Comparison of ENCODE assay signal across 17 cellular contexts in the genomic region with DNA sequence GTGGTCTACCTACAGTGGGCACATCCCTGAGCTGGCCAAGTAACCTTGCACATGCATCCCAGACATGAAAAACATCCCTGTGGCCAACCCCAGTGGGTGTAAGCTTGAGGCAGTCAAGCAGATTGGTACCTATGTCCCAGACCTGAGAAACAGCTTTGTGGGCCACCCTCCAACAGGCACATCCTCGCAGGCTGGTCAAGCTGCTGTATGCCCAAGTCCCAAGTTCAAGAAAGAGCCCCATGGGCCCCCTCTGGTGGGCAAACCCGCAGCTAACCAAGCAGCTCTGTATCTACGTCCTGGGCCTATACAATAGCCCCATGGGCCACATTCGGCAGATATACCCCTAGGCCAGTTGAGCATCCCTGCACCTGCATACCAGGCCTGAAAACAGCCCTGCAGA.
"Had no signal": no experiment of that assay in that cellular context is flagged by ENCODE, and none has a peak within 500 bp of the region (broad histone marks: within the 10 kb centered on the region; RNA-seq: fewer than 3 reads in every experiment).

No MANE protein-coding gene starts in this region.

- H3K27me3 Mint-ChIP-seq: activated naive CD8-positive, alpha-beta T cell treated with anti-CD3 and anti-CD28 coated beads for 36 hours; activated T-cell treated with anti-CD3 and anti-CD28 coated beads, Interleukin-2, amount 50 U/mL, for 24 hours; T-helper 17 cell had no signal

- H3K9me3 ChIP-seq: ovary, upper lobe of right lung had no signal

- ATAC-seq: stimulated activated naive CD8-positive, alpha-beta T cell treated with anti-CD3 and anti-CD28 coated beads, Interleukin-15, Interleukin-2, amounts not matched to agents 100 U/mL and 50 U/mL, for 24 hours; T-helper 17 cell; upper lobe of right lung had no signal

- H3K4me1 Mint-ChIP-seq: activated naive CD8-positive, alpha-beta T cell treated with anti-CD3 and anti-CD28 coated beads for 36 hours; neural progenitor cell; T-helper 17 cell had no signal

- H3K9ac ChIP-seq: neural progenitor cell had no signal

- H3K4me3 Mint-ChIP-seq: activated naive CD8-positive, alpha-beta T cell treated with anti-CD3 and anti-CD28 coated beads for 36 hours; activated T-cell treated with anti-CD3 and anti-CD28 coated beads, Interleukin-2, amount 50 U/mL, for 24 hours; mesothelial cell of epicardium; neural progenitor cell; T-helper 17 cell had no signal

- H3K27ac Mint-ChIP-seq: activated naive CD8-positive, alpha-beta T cell treated with anti-CD3 and anti-CD28 coated beads for 36 hours; activated T-cell treated with anti-CD3 and anti-CD28 coated beads, Interleukin-2, amount 50 U/mL, for 24 hours; mesothelial cell of epicardium; neural progenitor cell; T-helper 17 cell had no signal

- H2AFZ ChIP-seq: neural progenitor cell had no signal

- H3K4me3 ChIP-seq: neural progenitor cell, ovary, upper lobe of right lung had no signal

- H3K27ac ChIP-seq: neural progenitor cell, ovary, upper lobe of right lung had no signal

- H3K4me2 ChIP-seq: neural progenitor cell had no signal

- H3K36me3 ChIP-seq: neural progenitor cell, ovary, upper lobe of right lung had no signal

- H3K27me3 ChIP-seq: neural progenitor cell, ovary, upper lobe of right lung had no signal

- DNase-seq: activated CD4-positive, alpha-beta T cell treated with anti-CD3 and anti-CD28 coated beads, Interleukin-2, amount 50 U/mL, for 1 hour; activated CD4-positive, CD25-positive, alpha-beta regulatory T cell; activated gamma-delta T cell; activated naive CD8-positive, alpha-beta T cell treated with anti-CD3 and anti-CD28 coated beads for 36 hours; activated T-cell treated with anti-CD3 and anti-CD28 coated beads, Interleukin-2, amount 50 U/mL, for 24 hours; anterior cingulate cortex; cerebellar nuclear complex; dermis blood vessel endothelial cell; kidney glomerular epithelial cell; ovary; stimulated activated CD4-positive, alpha-beta T cell treated with anti-CD3 and anti-CD28 coated beads, Interleukin-4, amount 100 ng/mL, for 1 hour; stimulated activated CD8-positive, alpha-beta memory T cell treated with anti-CD3 and anti-CD28 coated beads, Interleukin-4, amount 100 ng/mL, for 48 hours; stimulated activated naive CD8-positive, alpha-beta T cell treated with anti-CD3 and anti-CD28 coated beads, Interleukin-15, Interleukin-2, amounts not matched to agents 100 U/mL and 50 U/mL, for 24 hours; T-helper 17 cell; upper lobe of right lung had no signal

- H3K4me1 ChIP-seq: neural progenitor cell, upper lobe of right lung had no signal

- H3K36me3 Mint-ChIP-seq: activated naive CD8-positive, alpha-beta T cell treated with anti-CD3 and anti-CD28 coated beads for 36 hours; neural progenitor cell had no signal
